In genomic region chr3:19946832-19947548, GRCh38 we compare ENCODE assay signal across 8 cellular contexts. TPM values are rescaled to one million over a fixed set of nuclear protein-coding genes. Genes with fewer than 3 reads are reported as not detected.
A peak's percentile ranks its signal among the peaks of the same experiment; 100 is the strongest.
DNase-seq lines count a peak whose midpoint lies in the region; ATAC-seq and TF ChIP-seq lines count a peak whose summit lies in the region.

TSS of gene RAB5A (plus strand) at chr3:19947097. CDS start at chr3:19950899, 3,802 bp downstream.

- H3K27me3 Mint-ChIP-seq in dendritic cell treated with granulocyte-macrophage colony-stimulating factor and Interleukin-4, amounts not matched to agents 40 ng/mL and 50 ng/mL, for 4 days = no peaks in the 10 kb centered on the region

- peaks cover 16 to 40% of the 10 kb centered on the region in 2 donors for H3K4me1 ChIP-seq in left lung

- peak within 1 kb of the TSS; percentile 93 for H3K4me3 Mint-ChIP-seq in dendritic cell treated with granulocyte-macrophage colony-stimulating factor and Interleukin-4, amounts not matched to agents 40 ng/mL and 50 ng/mL, for 4 days

- no peaks in the 10 kb centered on the region for H3K9me3 ChIP-seq in left lung

- peak within 1 kb of the TSS; percentile 97 to 98 for H3K4me3 ChIP-seq in left lung

- intact Hi-C loops in dendritic cell treated with granulocyte-macrophage colony-stimulating factor and Interleukin-4, amounts not matched to agents 40 ng/mL and 50 ng/mL, for 4 days (cut with micrococcal nuclease) = loop anchor here (1.0 to 5.0 kb wide), 6 partner anchors 16 to 240 kb away; partner anchors contain the start of genes KAT2B and SGO1
- intact Hi-C loops in left lung (cut with DNase I) = no loop called here

- H3K27me3 ChIP-seq in left lung = no peaks in the 10 kb centered on the region

- ATAC-seq in GM19395 (IDR thresholded peaks at IDR 0.05; ENCODE audit: unreplicated experiment) (peak; percentile 95), HG03565 (IDR thresholded peaks at IDR 0.05; ENCODE audit: unreplicated experiment) (peak; percentile 96), left lung (peak; percentile 94)

- H3K27ac Mint-ChIP-seq in dendritic cell treated with granulocyte-macrophage colony-stimulating factor and Interleukin-4, amounts not matched to agents 40 ng/mL and 50 ng/mL, for 4 days = peak within 1 kb of the TSS; percentile 98

- H3K36me3 ChIP-seq in left lung = peaks cover 0 to 13% of the 10 kb centered on the region in 2 donors

- peaks cover 27% of the 10 kb centered on the region for H3K4me1 Mint-ChIP-seq in dendritic cell treated with granulocyte-macrophage colony-stimulating factor and Interleukin-4, amounts not matched to agents 40 ng/mL and 50 ng/mL, for 4 days (ENCODE audit: low read depth)

- H3K9me3 Mint-ChIP-seq in dendritic cell treated with granulocyte-macrophage colony-stimulating factor and Interleukin-4, amounts not matched to agents 40 ng/mL and 50 ng/mL, for 4 days = no peaks in the 10 kb centered on the region

- DNase-seq in NCI-H774 (lab: John Stamatoyannopoulos, UW) = peak; percentile 96
- peak; percentile 95 to 96 for DNase-seq in activated CD4-positive, alpha-beta T cell treated with anti-CD3 and anti-CD28 coated beads, Interleukin-2, amount 50 U/mL, for 4 hours
- DNase-seq in left lung = peak; percentile 98 to 99
- peak; percentile 91 to 92 for DNase-seq in stimulated activated CD4-positive, alpha-beta T cell treated with anti-CD3 and anti-CD28 coated beads, Interleukin-2, amount 100 ng/mL, for 48 hours

- peak within 1 kb of the TSS; percentile 87 for H3K27ac ChIP-seq in C4-2B
- peak within 1 kb of the TSS; percentile 98 to 100 for H3K27ac ChIP-seq in left lung

- peaks cover 46% of the 10 kb centered on the region for H3K36me3 Mint-ChIP-seq in dendritic cell treated with granulocyte-macrophage colony-stimulating factor and Interleukin-4, amounts not matched to agents 40 ng/mL and 50 ng/mL, for 4 days (ENCODE audit: low read depth)

- TF ChIP-seq CTCF in C4-2B (conservative IDR thresholded peaks at IDR 0.05) (no peak), left lung (IDR thresholded peaks at IDR 0.05) (peak in 1 of 2 donors; percentile 10)

RNA-seq across cellular contexts. Expression of gene RAB5A, which starts in this region (rescaled TPM):
- total RNA-seq in left lung = 10 to 100 TPM; 60.7 to 68.6 TPM

Comparison
In these comparisons a context has a peak if more than half of its experiments do, and no peak if none do; other contexts are left out.
1. Peak in every context shown above with its lines: DNase-seq, ATAC-seq, H3K4me3 ChIP-seq and H3K27ac ChIP-seq.